8 cellular contexts compared by ENCODE assay signal in the genomic region with DNA sequence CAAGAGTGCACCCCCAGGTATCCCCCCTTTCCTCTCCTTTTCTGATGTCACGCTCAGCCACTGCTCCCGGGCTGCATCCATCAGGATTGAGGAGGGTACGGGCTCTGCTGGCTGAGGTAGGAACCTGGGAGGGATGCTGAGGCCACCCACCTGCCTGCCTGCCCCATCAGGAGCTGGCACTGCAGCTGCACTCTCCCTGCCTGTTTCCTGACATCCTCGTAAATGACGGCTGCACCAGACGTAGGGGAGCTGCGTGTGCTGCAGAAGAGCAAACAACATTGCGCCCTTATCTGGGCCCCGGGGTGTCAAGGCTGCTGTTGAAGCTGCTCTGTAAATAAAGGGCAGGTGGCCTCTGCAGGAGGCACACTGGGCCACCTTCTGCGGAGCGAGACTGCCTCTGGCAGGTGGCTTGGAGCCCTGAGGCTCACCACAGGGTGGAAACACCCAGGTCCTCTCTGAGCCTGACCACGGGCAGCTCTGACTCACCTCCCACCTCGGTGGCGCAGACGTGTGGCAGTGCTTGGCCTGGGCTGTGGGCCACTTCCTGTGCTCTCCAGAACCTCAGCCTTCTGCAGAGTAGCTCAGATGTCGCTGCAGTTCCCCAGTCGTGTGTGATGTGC.
DNase-seq lines count a peak whose midpoint lies in the region; ATAC-seq lines count a peak whose summit lies in the region.

No MANE protein-coding gene starts in this region.

- ATAC-seq in HG03097 (IDR thresholded peaks at IDR 0.05; ENCODE audit: low FRiP score, unreplicated experiment) (no peak), HG03280 (IDR thresholded peaks at IDR 0.05; ENCODE audit: unreplicated experiment) (no peak)

- peak; percentile 39 for DNase-seq in GF-D8 (lab: John Stamatoyannopoulos, UW)
- peak; percentile 21 for DNase-seq in NCI-H1105 (lab: John Stamatoyannopoulos, UW)
- peak; percentile 38 to 58 for DNase-seq in activated CD4-positive, alpha-beta T cell treated with anti-CD3 and anti-CD28 coated beads for 4 hours
- peak; percentile 65 for DNase-seq in effector CD4-positive, alpha-beta T cell
- DNase-seq in stimulated activated CD8-positive, alpha-beta memory T cell treated with anti-CD3 and anti-CD28 coated beads, Interleukin-4, amount 100 ng/mL, for 4 hours (ENCODE audit: low read depth in 2 of 2, low spot score in 1 of 2) = peak; percentile 28 to 69
- DNase-seq in HuH-7 (ENCODE audit: low spot score) = no peak
